In the genomic region with DNA sequence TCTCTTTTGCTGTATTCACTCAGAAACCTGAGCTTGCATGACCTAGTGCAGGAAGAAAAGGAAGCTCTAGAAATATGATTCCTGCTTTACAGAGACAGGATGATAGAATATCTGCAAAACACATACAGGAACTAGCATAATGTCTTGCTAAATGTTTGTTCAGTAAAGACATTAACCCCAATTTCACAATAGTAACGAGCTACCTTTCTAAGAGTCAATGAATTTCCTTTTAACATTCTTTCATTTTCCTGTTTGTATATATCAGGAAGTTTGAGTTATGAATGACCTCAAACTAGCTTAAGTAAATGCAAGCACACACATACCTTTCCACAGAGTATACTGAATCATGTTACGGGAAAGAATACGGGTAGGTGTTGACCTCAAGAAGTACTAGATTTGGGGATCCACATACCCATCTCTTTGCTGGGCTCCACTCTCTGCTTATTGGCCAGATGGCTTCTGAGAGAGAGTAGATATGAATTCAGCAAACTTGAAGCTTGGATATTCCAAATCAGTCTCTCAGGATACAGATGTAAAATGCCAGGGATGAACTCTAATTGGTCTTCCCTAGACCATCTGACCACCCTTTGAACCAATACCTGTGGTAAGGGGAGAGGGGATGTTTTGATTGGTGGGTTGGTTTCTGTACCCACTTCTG, we compare ENCODE assay signal across 2 cellular contexts.
TF ChIP-seq lines count a peak whose summit lies in the region.

No MANE protein-coding gene starts in this region.

TF ChIP-seq in HCT116, 20 proteins besides CTCF, POLR2A, EP300 and RAD21 (continued from another document):
- TF ChIP-seq JUND (IDR thresholded peaks at IDR 0.05) (no peak), TCF7L2 (IDR thresholded peaks at IDR 0.05; ENCODE audit: borderline replicate concordance, extremely low read depth, insufficient read depth, insufficient read length) (no peak), CEBPB (IDR thresholded peaks at IDR 0.05; ENCODE audit: low read depth) (no peak), YY1 (IDR thresholded peaks at IDR 0.05; ENCODE audit: extremely low read depth, insufficient replicate concordance, low read depth, low read length) (no peak), EZH2phosphoT487 (IDR thresholded peaks at IDR 0.05; ENCODE audit: borderline replicate concordance) (no peak), POLR2AphosphoS5 (IDR thresholded peaks at IDR 0.05; ENCODE audit: low read depth, low read length) (no peak), CBX3 (IDR thresholded peaks at IDR 0.05; ENCODE audit: low read depth) (no peak), SP1 (IDR thresholded peaks at IDR 0.05; ENCODE audit: low read depth) (no peak), ZNF274 (IDR thresholded peaks at IDR 0.05; ENCODE audit: low read depth, low read length) (no peak)
- TF ChIP-seq, protein P1, sequence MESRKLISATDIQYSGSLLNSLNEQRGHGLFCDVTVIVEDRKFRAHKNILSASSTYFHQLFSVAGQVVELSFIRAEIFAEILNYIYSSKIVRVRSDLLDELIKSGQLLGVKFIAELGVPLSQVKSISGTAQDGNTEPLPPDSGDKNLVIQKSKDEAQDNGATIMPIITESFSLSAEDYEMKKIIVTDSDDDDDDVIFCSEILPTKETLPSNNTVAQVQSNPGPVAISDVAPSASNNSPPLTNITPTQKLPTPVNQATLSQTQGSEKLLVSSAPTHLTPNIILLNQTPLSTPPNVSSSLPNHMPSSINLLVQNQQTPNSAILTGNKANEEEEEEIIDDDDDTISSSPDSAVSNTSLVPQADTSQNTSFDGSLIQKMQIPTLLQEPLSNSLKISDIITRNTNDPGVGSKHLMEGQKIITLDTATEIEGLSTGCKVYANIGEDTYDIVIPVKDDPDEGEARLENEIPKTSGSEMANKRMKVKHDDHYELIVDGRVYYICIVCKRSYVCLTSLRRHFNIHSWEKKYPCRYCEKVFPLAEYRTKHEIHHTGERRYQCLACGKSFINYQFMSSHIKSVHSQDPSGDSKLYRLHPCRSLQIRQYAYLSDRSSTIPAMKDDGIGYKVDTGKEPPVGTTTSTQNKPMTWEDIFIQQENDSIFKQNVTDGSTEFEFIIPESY (IDR thresholded peaks at IDR 0.05; ENCODE audit: extremely low read depth, insufficient replicate concordance, low read length): no peak
- TF ChIP-seq, protein P2, sequence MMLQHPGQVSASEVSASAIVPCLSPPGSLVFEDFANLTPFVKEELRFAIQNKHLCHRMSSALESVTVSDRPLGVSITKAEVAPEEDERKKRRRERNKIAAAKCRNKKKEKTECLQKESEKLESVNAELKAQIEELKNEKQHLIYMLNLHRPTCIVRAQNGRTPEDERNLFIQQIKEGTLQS (IDR thresholded peaks at IDR 0.05): no peak

TF ChIP-seq in endothelial cell of umbilical vein, 7 proteins besides CTCF, POLR2A, EP300 and RAD21 (continued from another document):
- no peak for TF ChIP-seq EZH2 (IDR thresholded peaks at IDR 0.05; ENCODE audit: borderline replicate concordance, low read depth, low read length, severe bottlenecking)
- TF ChIP-seq MYC (IDR thresholded peaks at IDR 0.05; ENCODE audit: low read depth, low read length): no peak
- peak; percentile 32 for TF ChIP-seq FOS (IDR thresholded peaks at IDR 0.05; ENCODE audit: borderline replicate concordance, insufficient read depth, low read length)
- TF ChIP-seq GATA2 (IDR thresholded peaks at IDR 0.05; ENCODE audit: insufficient read depth, insufficient read length, low read depth, low read length): no peak
- TF ChIP-seq, protein P3, sequence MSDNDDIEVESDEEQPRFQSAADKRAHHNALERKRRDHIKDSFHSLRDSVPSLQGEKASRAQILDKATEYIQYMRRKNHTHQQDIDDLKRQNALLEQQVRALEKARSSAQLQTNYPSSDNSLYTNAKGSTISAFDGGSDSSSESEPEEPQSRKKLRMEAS (IDR thresholded peaks at IDR 0.05; ENCODE audit: insufficient read depth, insufficient read length): no peak
